32 cellular contexts compared by ENCODE assay signal in the genomic region with DNA sequence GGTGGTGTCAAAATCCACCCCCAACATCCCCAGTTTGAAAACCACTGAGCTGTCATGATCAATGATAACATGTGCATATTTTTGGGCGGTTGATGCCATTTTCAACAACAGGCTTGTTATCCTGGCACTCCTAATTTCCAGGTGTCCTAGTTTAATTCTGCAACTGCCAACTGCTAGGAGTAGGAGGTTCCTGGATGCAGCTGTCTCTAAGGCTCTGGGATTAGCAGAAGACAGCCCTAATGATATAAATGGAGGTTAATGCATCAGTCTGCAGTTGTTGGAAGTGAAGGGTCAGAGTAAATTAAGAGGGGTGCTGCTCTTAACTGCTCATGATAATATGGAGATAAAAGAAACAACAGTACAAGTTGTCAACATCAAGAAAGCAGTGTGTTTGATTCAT. TPM values are rescaled to one million over a fixed set of nuclear protein-coding genes. Genes with fewer than 3 reads are reported as not detected.
"Had no signal": no experiment of that assay in that cellular context is flagged by ENCODE, and none has a peak within 500 bp of the region (broad histone marks: within the 10 kb centered on the region; RNA-seq: fewer than 3 reads in every experiment).

No MANE protein-coding gene starts in this region.

- H3K36me3 ChIP-seq: ascending aorta, breast epithelium, MG63, Peyer's patch had no signal

- H3K9me3 ChIP-seq: ascending aorta, breast epithelium, MG63, Peyer's patch had no signal

- H3K27me3 ChIP-seq: ascending aorta, breast epithelium, MG63, Peyer's patch had no signal

- DNase-seq: activated CD4-positive, alpha-beta T cell treated with anti-CD3 and anti-CD28 coated beads for 1 hour; activated CD4-positive, alpha-beta T cell treated with anti-CD3 and anti-CD28 coated beads, Interleukin-2, amount 10 ng/mL, durations not matched to agents 24 days and 14 days; activated CD4-positive, alpha-beta T cell treated with anti-CD3 and anti-CD28 coated beads, Interleukin-2, amount 50 U/mL, for 48 hours; activated CD4-positive, CD25-positive, alpha-beta regulatory T cell; activated CD8-positive, alpha-beta T cell treated with anti-CD3 and anti-CD28 coated beads, Interleukin-2, amount 10 ng/mL, durations not matched to agents 7 days and 5 days; activated gamma-delta T cell; activated naive CD4-positive, alpha-beta T cell treated with Interleukin-2 at 50 U/mL for 16 hours; activated naive CD8-positive, alpha-beta T cell treated with anti-CD3 and anti-CD28 coated beads, Interleukin-2, amount 10 ng/mL, durations not matched to agents 7 days and 5 days; activated T-cell treated with anti-CD3 and anti-CD28 coated beads, Interleukin-2, amount 50 U/mL, for 24 hours; amygdala; Karpas-422; MG63; NCI-H1092 treated with DMSO at 0.1 percent for 48 hours; NCI-H1417; NCI-H146; NCI-H187; NCI-H2029 treated with DMSO at 0.1 percent for 48 hours; NCI-H2107; NCI-H2171 treated with DMSO at 0.1 percent for 48 hours; NCI-H2227 treated with DMSO at 0.1 percent for 48 hours; NCI-H446 treated with DMSO at 0.1 percent for 48 hours; NCI-H69; NK-92 treated with Interleukin-12 subunit alpha and Interleukin-12 subunit beta, amount 100 ng/mL, for 24 hours; PC-3; Peyer's patch; RPMI8226; SHP77 treated with DMSO at 0.1 percent for 48 hours; T1000; WERI-Rb-1 had no signal

- H3K4me1 ChIP-seq: ascending aorta, breast epithelium, Peyer's patch had no signal

- H3K4me3 ChIP-seq: ascending aorta, breast epithelium, MG63, Peyer's patch, SK-N-MC had no signal

- H3K27ac ChIP-seq: ascending aorta, breast epithelium, Peyer's patch, SK-N-MC, WERI-Rb-1 had no signal

RNA-seq across cellular contexts. Expression of a gene that starts 24.0 kb away (rescaled TPM):
- total RNA-seq: ascending aorta had no signal
